8 cellular contexts compared by ENCODE assay signal in the genomic region with DNA sequence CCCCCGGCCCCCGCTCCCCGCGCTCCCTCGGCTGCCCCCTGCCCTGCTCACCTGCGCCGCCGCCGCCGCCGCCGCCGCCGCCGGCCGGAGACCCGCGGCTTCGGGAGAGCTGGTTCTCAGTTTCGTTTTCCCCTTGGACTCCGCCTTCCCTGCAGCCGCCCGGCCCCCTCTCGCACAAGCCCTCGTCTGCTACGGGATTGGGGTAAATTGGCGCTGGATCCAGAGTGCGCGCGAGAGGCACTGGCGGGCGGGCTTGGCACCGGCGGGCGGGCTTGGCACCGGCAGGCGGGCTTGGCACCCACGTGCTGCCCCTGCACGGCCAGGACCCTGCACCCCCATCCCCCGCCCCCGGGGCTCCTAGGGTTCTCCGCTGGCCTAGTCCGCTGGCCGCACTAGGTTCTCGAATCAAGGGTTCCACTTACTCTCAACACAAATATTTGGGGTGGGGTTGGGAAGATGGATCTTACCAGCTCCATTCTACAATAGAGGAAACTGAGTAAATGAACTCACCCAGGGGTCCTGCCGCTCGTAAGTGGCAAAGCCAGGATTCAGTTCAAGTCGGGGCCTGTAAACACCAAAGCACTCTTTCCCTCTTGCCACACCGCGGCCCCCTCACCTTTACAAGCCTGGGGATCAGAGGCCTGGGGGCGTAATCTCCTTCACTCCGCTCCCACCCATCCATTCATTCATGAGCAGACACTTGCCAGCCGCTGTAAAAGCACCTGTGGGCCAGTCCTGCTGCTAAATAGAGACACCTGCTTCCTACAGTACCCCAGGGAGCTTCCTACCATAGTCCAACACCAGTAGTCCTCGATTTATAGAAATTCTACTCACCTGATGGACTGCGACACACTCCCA. TPM values are rescaled to one million over a fixed set of nuclear protein-coding genes. Genes with fewer than 3 reads are reported as not detected.
DNase-seq lines count a peak whose midpoint lies in the region; TF ChIP-seq lines count a peak whose summit lies in the region.

A gene (minus strand): TSS at position 124 of the 858 bp plus-strand sequence. CDS start 9,174 bp downstream, outside the sequence.

- DNase-seq in G401 (ENCODE audit: low spot score) (peak; percentile 70), HAP-1 (ENCODE audit: low spot score in 2 of 2) (peak; percentile 85 to 91), MM.1S (peak; percentile 91), SIG-M5 treated with dmso at 0.1 percent for 504 hours (lab: John Stamatoyannopoulos, UW; ENCODE audit: unreplicated experiment) (peak; percentile 88), activated gamma-delta T cell (lab: John Stamatoyannopoulos, UW) (peak; percentile 74), foreskin fibroblast (peak; percentile 82 to 95), neural crest cell (ENCODE audit: low read depth, low spot score) (peak; percentile 69), stomach (peak; percentile 84)

- peak within 1 kb of the TSS; percentile 96 for H3K4me2 ChIP-seq in MM.1S (ENCODE audit: low read depth, low read length)

- no peaks in the 10 kb centered on the region for H3K9me2 ChIP-seq in MM.1S (replicated peaks; ENCODE audit: insufficient read depth, low read length)

- H3K79me2 ChIP-seq in MM.1S (ENCODE audit: low read length): peaks cover 46% of the 10 kb centered on the region

- H3K4me3 ChIP-seq in HAP-1 (peak within 1 kb of the TSS; percentile 66), MM.1S (ENCODE audit: low read length) (peak within 1 kb of the TSS; percentile 96), foreskin fibroblast (ENCODE audit: low read depth in 1 of 2, low read length in 2 of 2) (peak within 1 kb of the TSS; percentile 85 to 92), stomach (peak within 1 kb of the TSS; percentile 76 to 97 (median 90))

- WGBS in stomach, 5 donors: 6 to 14% (median 10%) methylated on average over 33 to 55 of the region's 55 CpGs

- H3K9me3 Mint-ChIP-seq in neural crest cell: peaks cover 5% of the 10 kb centered on the region

- no peak for TF ChIP-seq EP300 in stomach (IDR thresholded peaks at IDR 0.05)

- in situ Hi-C loops in G401 (cut with HindIII; ENCODE audit: low sequenced_read_pairs): no loop called here
- in situ Hi-C loops in HAP-1 (cut with MboI; ENCODE audit: low sequenced_read_pairs): no loop called here

- H2AFZ ChIP-seq in MM.1S (ENCODE audit: low read length): peak within 1 kb of the TSS; percentile 96

- H3K27ac Mint-ChIP-seq in neural crest cell (ENCODE audit: unreplicated experiment): peak within 1 kb of the TSS; percentile 67

- H3K9me3 ChIP-seq in HAP-1: no peaks in the 10 kb centered on the region
- no peaks in the 10 kb centered on the region for H3K9me3 ChIP-seq in MM.1S (replicated peaks; ENCODE audit: insufficient read depth, low read length)
- H3K9me3 ChIP-seq in stomach: no peaks in the 10 kb centered on the region

- no peak for TF ChIP-seq POLR2A in stomach (IDR thresholded peaks at IDR 0.05)

- H3K27me3 Mint-ChIP-seq in neural crest cell (ENCODE audit: low read depth): no peaks in the 10 kb centered on the region

- peak within 1 kb of the TSS; percentile 90 for H3K4me3 Mint-ChIP-seq in neural crest cell

- H3K27me3 ChIP-seq in HAP-1 (ENCODE audit: low read depth) (no peaks in the 10 kb centered on the region), MM.1S (replicated peaks; ENCODE audit: insufficient read depth, low read length) (no peaks in the 10 kb centered on the region), stomach (no peaks in the 10 kb centered on the region)

- TF ChIP-seq CTCF in MM.1S (IDR thresholded peaks at IDR 0.05; ENCODE audit: low read length) (no peak), foreskin fibroblast (IDR thresholded peaks at IDR 0.05; ENCODE audit: low read depth, low read length) (no peak), neural crest cell (conservative IDR thresholded peaks at IDR 0.05) (no peak), stomach (IDR thresholded peaks at IDR 0.05) (no peak)

- H4K20me1 ChIP-seq in MM.1S (ENCODE audit: insufficient read depth, low read length): no peaks in the 10 kb centered on the region

- H3K9ac ChIP-seq in MM.1S (ENCODE audit: low read length): peak within 1 kb of the TSS; percentile 90

- peaks cover 27% of the 10 kb centered on the region for H3K4me1 Mint-ChIP-seq in neural crest cell

- peaks cover 18% of the 10 kb centered on the region for H3K4me1 ChIP-seq in HAP-1
- peaks cover 3% of the 10 kb centered on the region; the same call in 1 of the 2 replicates for H3K4me1 ChIP-seq in MM.1S (ENCODE audit: low read length)
- H3K4me1 ChIP-seq in stomach: peaks cover 10 to 36% (median 25%) of the 10 kb centered on the region in 4 donors

- peak within 1 kb of the TSS; percentile 1; the same call in 1 of the 2 replicates for H3K27ac ChIP-seq in MM.1S (ENCODE audit: low read length)
- H3K27ac ChIP-seq in stomach: peak within 1 kb of the TSS; percentile 80 to 94 (median 91)

- intact Hi-C loops in stomach (cut with DNase I; ENCODE audit: low total_unique reads): no loop called here

- no peaks in the 10 kb centered on the region for H3F3A ChIP-seq in MM.1S (ENCODE audit: insufficient read depth, low read length)

- H3K36me3 ChIP-seq in HAP-1 (replicated peaks) (peaks cover 4% of the 10 kb centered on the region), MM.1S (replicated peaks; ENCODE audit: insufficient read depth, low read length) (no peaks in the 10 kb centered on the region), stomach (peaks cover 0 to 5% (median 0%) of the 10 kb centered on the region in 4 donors)

- peaks cover 18% of the 10 kb centered on the region for H3K36me3 Mint-ChIP-seq in neural crest cell (ENCODE audit: low read depth)

RNA-seq across cellular contexts. Expression of the gene that starts here (rescaled TPM):
- total RNA-seq in G401 (2014; rRNA removed; shearing (Covaris generic)): 6.8 and 19.8 TPM in 2 replicates
- total RNA-seq in neural crest cell: 34.1 and 37.3 TPM in 2 replicates
- total RNA-seq in stomach: 10 to 100 TPM in 4 of 5 donors, 1 to 10 TPM in 1; 7.5 to 55.3 (median 40.2) TPM
- polyA plus RNA-seq in stomach: 1 to 10 TPM; 4.7 to 7.3 (median 5.2) TPM

Comparison
In these comparisons a context has a peak if more than half of its experiments do, and no peak if none do; other contexts are left out.
1. Peak in every context shown above with its lines: DNase-seq, H3K4me3 ChIP-seq and H3K27ac ChIP-seq.